In the genomic region with DNA sequence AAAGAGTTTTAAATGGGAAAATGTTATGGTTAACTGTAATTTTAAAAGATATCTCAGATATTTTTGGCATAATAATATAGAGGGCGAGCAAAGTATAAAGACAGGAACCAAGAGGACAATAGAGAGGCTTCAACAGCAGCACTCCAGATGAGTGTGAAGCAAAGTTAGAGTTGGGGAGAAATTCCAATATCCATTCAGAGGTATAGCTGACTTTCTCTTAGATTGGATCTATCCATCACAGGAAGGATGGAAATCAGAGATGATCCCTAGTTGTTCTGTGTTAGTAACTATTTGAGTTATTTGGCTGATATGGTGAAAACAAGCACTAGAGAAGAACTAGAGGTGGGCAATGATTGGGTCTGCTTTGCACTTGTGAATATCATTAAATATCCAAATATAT, we compare ENCODE assay signal across 22 cellular contexts.
A peak's percentile ranks its signal among the peaks of the same experiment; 100 is the strongest.
DNase-seq lines count a peak whose midpoint lies in the region; ATAC-seq and TF ChIP-seq lines count a peak whose summit lies in the region.
"Had no signal": no experiment of that assay in that cellular context is flagged by ENCODE, and none has a peak within 500 bp of the region (broad histone marks: within the 10 kb centered on the region; RNA-seq: fewer than 3 reads in every experiment).

No MANE protein-coding gene starts in this region.

- H3K27me3 Mint-ChIP-seq in GM23338 (ENCODE audit: insufficient read depth, low read depth, poor library complexity) (no peaks in the 10 kb centered on the region), WTC11 (ENCODE audit: low read depth) (no peaks in the 10 kb centered on the region), HFFc6 (ENCODE audit: insufficient read depth) (no peaks in the 10 kb centered on the region)
- H3K27me3 Mint-ChIP-seq: B cell, IgD-negative memory B cell had no signal

- H3K4me3 Mint-ChIP-seq in GM23338 (no peak overlapping the region), WTC11 (no peak overlapping the region), HFFc6 (no peak overlapping the region)
- H3K4me3 Mint-ChIP-seq: B cell; CD8-positive, alpha-beta T cell; IgD-negative memory B cell had no signal

- H3K4me1 Mint-ChIP-seq in GM23338 (peaks cover 12% of the 10 kb centered on the region), WTC11 (peaks cover 15% of the 10 kb centered on the region), HFFc6 (ENCODE audit: low read depth) (no peaks in the 10 kb centered on the region)
- H3K4me1 Mint-ChIP-seq: B cell, IgD-negative memory B cell had no signal

- no peak overlapping the region for H4K8ac ChIP-seq in mesendoderm (ENCODE audit: low read depth, low read length)

- H3K4me2 ChIP-seq in GM23338 = peak overlapping the region; percentile 61; the same call in 1 of the 2 replicates
- H3K4me2 ChIP-seq in mesendoderm (ENCODE audit: low read length) = no peak overlapping the region

- H3K36me3 ChIP-seq in GM23338 (ENCODE audit: insufficient read depth) (no peaks in the 10 kb centered on the region), mesendoderm (ENCODE audit: control insufficient read depth, insufficient read depth, low read length) (no peaks in the 10 kb centered on the region)
- H3K36me3 ChIP-seq: BLaER1 treated with 17β-estradiol and CSF1 and Interleukin-3, amounts not matched to agents 10 nM and 100 nM had no signal

- no peak overlapping the region for H2BK15ac ChIP-seq in mesendoderm (replicated peaks; ENCODE audit: low read depth)

- no peak overlapping the region for H2BK120ac ChIP-seq in mesendoderm (ENCODE audit: low read depth, low read length)

- ATAC-seq in GM18502 (IDR thresholded peaks at IDR 0.05; ENCODE audit: poor library complexity, unreplicated experiment) (peak; percentile 11), GM23338 (peak; percentile 43), WTC11 (peak; percentile 79), GM19328 (IDR thresholded peaks at IDR 0.05; ENCODE audit: unreplicated experiment) (no peak)
- ATAC-seq: CD8-positive, alpha-beta T cell; HepG2 had no signal

- DNase-seq in GM23338 (ENCODE audit: low spot score) = peak; percentile 22
- no peak for DNase-seq in WTC11 (ENCODE audit: low spot score)
- peak; percentile 8 for DNase-seq in mesendoderm
- no peak for DNase-seq in NOMO-1 (lab: John Stamatoyannopoulos, UW; ENCODE audit: unreplicated experiment in 2 of 2)
- DNase-seq in HFFc6 = no peak
- DNase-seq in dorsolateral prefrontal cortex = no peak
- DNase-seq: Calu3; CD8-positive, alpha-beta T cell; DMS 273 treated with DMSO at 0.1 percent for 48 hours; DMS53; DND-41; EL; HCEC 1CT; Karpas-422 had no signal

- H4K20me1 ChIP-seq in GM23338 (replicated peaks; ENCODE audit: insufficient read depth) = no peaks in the 10 kb centered on the region
- H4K20me1 ChIP-seq: BLaER1 treated with 17β-estradiol and CSF1 and Interleukin-3, amounts not matched to agents 10 nM and 100 nM had no signal

- no peak overlapping the region for H3K18ac ChIP-seq in mesendoderm (ENCODE audit: low read length)

- CTCF ChIA-PET in WTC11 (lab: Charles Lee) = interaction anchor here (1.1 kb wide), 1 partner anchor 66 kb away, joined by 3 read pairs; no protein-coding TSS in a partner anchor

- H3K4ac ChIP-seq in mesendoderm (ENCODE audit: low read depth, low read length) = no peak overlapping the region

- H3F3A ChIP-seq in GM23338 (replicated peaks; ENCODE audit: low read depth) = no peaks in the 10 kb centered on the region

- H2AK5ac ChIP-seq in mesendoderm (ENCODE audit: low read length) = no peak overlapping the region

- H3K27me3 ChIP-seq in GM23338 (ENCODE audit: insufficient read depth) (no peaks in the 10 kb centered on the region), mesendoderm (ENCODE audit: insufficient read depth, low read length, poor library complexity) (no peaks in the 10 kb centered on the region), dorsolateral prefrontal cortex (no peaks in the 10 kb centered on the region)

- H3K9me3 Mint-ChIP-seq in GM23338 = no peaks in the 10 kb centered on the region
- peaks cover under 1% of the 10 kb centered on the region; the same call in 1 of the 2 replicates for H3K9me3 Mint-ChIP-seq in WTC11
- peaks cover 17% of the 10 kb centered on the region for H3K9me3 Mint-ChIP-seq in HFFc6
- H3K9me3 Mint-ChIP-seq: CD8-positive, alpha-beta T cell; IgD-negative memory B cell had no signal

- TF ChIP-seq CTCF in GM23338 (conservative IDR thresholded peaks at IDR 0.05; ENCODE audit: low read depth in 2 of 2) = no peak
- no peak for TF ChIP-seq CTCF in WTC11 (IDR thresholded peaks at IDR 0.05)
- no peak for TF ChIP-seq CTCF in HFFc6 (IDR thresholded peaks at IDR 0.05)
- TF ChIP-seq CTCF in dorsolateral prefrontal cortex (IDR thresholded peaks at IDR 0.05 in 54 of 56, conservative IDR thresholded peaks at IDR 0.05 in 2 of 56; ENCODE audit: low read depth in 1 of 56, partially characterized antibody in 56 of 56) = no peak

- H3K36me3 Mint-ChIP-seq in GM23338 (ENCODE audit: low read depth) = no peaks in the 10 kb centered on the region
- H3K36me3 Mint-ChIP-seq in WTC11 = no peaks in the 10 kb centered on the region
- no peaks in the 10 kb centered on the region for H3K36me3 Mint-ChIP-seq in HFFc6 (ENCODE audit: low read depth)
- H3K36me3 Mint-ChIP-seq: CD8-positive, alpha-beta T cell; IgD-negative memory B cell had no signal

- intact Hi-C loops in dorsolateral prefrontal cortex (cut with DNase I) = no loop called here

- POLR2A ChIA-PET in WTC11 (lab: Charles Lee) = no interaction called here

- no peak overlapping the region for H3K56ac ChIP-seq in mesendoderm (ENCODE audit: low read length)

- WGBS in mesendoderm (ENCODE audit: extremely low coverage, insufficient coverage, low lambda C conversion rate) = no CpG with 5 or more reads among the region's 1 CpG

- peak overlapping the region; percentile 18; the same call in 1 of the 2 replicates for H3K4me3 ChIP-seq in GM23338
- no peak overlapping the region for H3K4me3 ChIP-seq in mesendoderm (ENCODE audit: low read length)
- no peak overlapping the region for H3K4me3 ChIP-seq in dorsolateral prefrontal cortex
- H3K4me3 ChIP-seq: BLaER1 treated with 17β-estradiol and CSF1 and Interleukin-3, amounts not matched to agents 10 nM and 100 nM; GM12878 had no signal

- H4K5ac ChIP-seq in mesendoderm (ENCODE audit: low read length) = no peak overlapping the region

- H2BK5ac ChIP-seq in mesendoderm (ENCODE audit: low read length) = no peak overlapping the region

- peak overlapping the region; percentile 27; the same call in 1 of the 2 replicates for H3K27ac ChIP-seq in GM23338 (ENCODE audit: low read depth)
- no peak overlapping the region for H3K27ac ChIP-seq in mesendoderm (ENCODE audit: low read depth, low read length)
- H3K27ac ChIP-seq in dorsolateral prefrontal cortex = no peak overlapping the region
- H3K27ac ChIP-seq: BLaER1 treated with 17β-estradiol and CSF1 and Interleukin-3, amounts not matched to agents 10 nM and 100 nM; HL-60 had no signal

- H3K4me1 ChIP-seq in GM23338 (ENCODE audit: insufficient read depth) (peaks cover 33% of the 10 kb centered on the region), mesendoderm (ENCODE audit: control insufficient read depth, low read depth, low read length) (no peaks in the 10 kb centered on the region)

- H3K79me2 ChIP-seq in GM23338 (replicated peaks; ENCODE audit: insufficient read depth) (no peaks in the 10 kb centered on the region), mesendoderm (ENCODE audit: control insufficient read depth, insufficient read depth, low read length) (no peaks in the 10 kb centered on the region)

- H3K9ac ChIP-seq in mesendoderm (ENCODE audit: low read length) = no peak overlapping the region
- H3K9ac ChIP-seq: BLaER1 treated with 17β-estradiol and CSF1 and Interleukin-3, amounts not matched to agents 10 nM and 100 nM had no signal

- no peaks in the 10 kb centered on the region for H3K9me2 ChIP-seq in GM23338 (ENCODE audit: insufficient read depth)

- no peak overlapping the region for H3K23ac ChIP-seq in mesendoderm (ENCODE audit: low read length)

- no peaks in the 10 kb centered on the region for H3K79me1 ChIP-seq in mesendoderm (ENCODE audit: low read length)

- H3K27ac Mint-ChIP-seq in GM23338 (no peak overlapping the region), WTC11 (no peak overlapping the region), HFFc6 (no peak overlapping the region)
- H3K27ac Mint-ChIP-seq: B cell; CD8-positive, alpha-beta T cell; IgD-negative memory B cell had no signal

- no peak overlapping the region for H2AFZ ChIP-seq in GM23338

TF ChIP-seq in GM23338, 12 proteins besides CTCF, POLR2A, EP300 and RAD21 (continues in another document):
- TF ChIP-seq JUNB (IDR thresholded peaks at IDR 0.05; ENCODE audit: unreplicated experiment) = peak; percentile 79

TF ChIP-seq in WTC11, 78 proteins besides CTCF, POLR2A, EP300 and RAD21 (continues in another document):
- TF ChIP-seq RELA (CRISPR knock-in tag; IDR thresholded peaks at IDR 0.05; ENCODE audit: borderline replicate concordance) = no peak
- no peak for TF ChIP-seq NR3C1 (CRISPR knock-in tag; conservative IDR thresholded peaks at IDR 0.05; ENCODE audit: low read depth)
- no peak for TF ChIP-seq SOX15 (CRISPR knock-in tag; IDR thresholded peaks at IDR 0.05)
- no peak for TF ChIP-seq PRRX2 (CRISPR knock-in tag; IDR thresholded peaks at IDR 0.05)
- TF ChIP-seq, protein P1, sequence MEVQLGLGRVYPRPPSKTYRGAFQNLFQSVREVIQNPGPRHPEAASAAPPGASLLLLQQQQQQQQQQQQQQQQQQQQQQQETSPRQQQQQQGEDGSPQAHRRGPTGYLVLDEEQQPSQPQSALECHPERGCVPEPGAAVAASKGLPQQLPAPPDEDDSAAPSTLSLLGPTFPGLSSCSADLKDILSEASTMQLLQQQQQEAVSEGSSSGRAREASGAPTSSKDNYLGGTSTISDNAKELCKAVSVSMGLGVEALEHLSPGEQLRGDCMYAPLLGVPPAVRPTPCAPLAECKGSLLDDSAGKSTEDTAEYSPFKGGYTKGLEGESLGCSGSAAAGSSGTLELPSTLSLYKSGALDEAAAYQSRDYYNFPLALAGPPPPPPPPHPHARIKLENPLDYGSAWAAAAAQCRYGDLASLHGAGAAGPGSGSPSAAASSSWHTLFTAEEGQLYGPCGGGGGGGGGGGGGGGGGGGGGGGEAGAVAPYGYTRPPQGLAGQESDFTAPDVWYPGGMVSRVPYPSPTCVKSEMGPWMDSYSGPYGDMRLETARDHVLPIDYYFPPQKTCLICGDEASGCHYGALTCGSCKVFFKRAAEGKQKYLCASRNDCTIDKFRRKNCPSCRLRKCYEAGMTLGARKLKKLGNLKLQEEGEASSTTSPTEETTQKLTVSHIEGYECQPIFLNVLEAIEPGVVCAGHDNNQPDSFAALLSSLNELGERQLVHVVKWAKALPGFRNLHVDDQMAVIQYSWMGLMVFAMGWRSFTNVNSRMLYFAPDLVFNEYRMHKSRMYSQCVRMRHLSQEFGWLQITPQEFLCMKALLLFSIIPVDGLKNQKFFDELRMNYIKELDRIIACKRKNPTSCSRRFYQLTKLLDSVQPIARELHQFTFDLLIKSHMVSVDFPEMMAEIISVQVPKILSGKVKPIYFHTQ (CRISPR knock-in tag; IDR thresholded peaks at IDR 0.05) = no peak

Comparison
In these comparisons a context has a peak if more than half of its experiments do, and no peak if none do; other contexts are left out.
1. DNase-seq: peak in GM23338 (single experiment) and mesendoderm (single experiment); none in WTC11 (single experiment), NOMO-1 (0 of 2), HFFc6 (single experiment) and dorsolateral prefrontal cortex (0 of 10).